In the genomic region with DNA sequence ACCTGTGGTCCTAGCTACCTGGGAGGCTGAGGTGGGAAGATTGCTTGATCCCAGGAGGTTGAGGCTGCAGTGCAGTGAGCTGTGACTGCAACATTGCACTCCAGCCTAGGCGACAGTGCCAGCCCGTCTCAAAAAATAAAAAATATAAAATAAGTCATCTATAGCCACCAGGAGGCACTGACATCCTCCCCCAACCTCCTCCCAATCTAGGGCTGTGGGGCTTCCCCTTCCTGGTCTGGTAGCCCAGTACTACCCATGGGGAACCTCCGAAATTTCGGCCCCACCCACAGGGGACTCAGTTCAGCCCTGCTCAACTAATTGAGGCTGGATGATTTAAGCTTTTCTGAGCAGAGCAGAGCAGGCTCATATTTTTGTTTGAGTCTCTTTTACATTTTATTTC, we compare ENCODE assay signal across 2 cellular contexts.
TF ChIP-seq lines count a peak whose summit lies in the region.

No MANE protein-coding gene starts in this region.

TF ChIP-seq in HEK293T, 16 proteins besides CTCF, POLR2A, EP300 and RAD21:
- TF ChIP-seq TARDBP (IDR thresholded peaks at IDR 0.05) (no peak), ZNF384 (IDR thresholded peaks at IDR 0.05) (0 out of 2 replicates have a peak, but pooled peaks have one; percentile 27), SUZ12 (IDR thresholded peaks at IDR 0.05) (no peak), HDGF (IDR thresholded peaks at IDR 0.05; ENCODE audit: borderline replicate concordance) (no peak), CTBP1 (IDR thresholded peaks at IDR 0.05; ENCODE audit: borderline replicate concordance) (no peak)

TF ChIP-seq in GM12878, 131 proteins besides CTCF, POLR2A, EP300 and RAD21 (continues in another document):
- TF ChIP-seq RFX5 (IDR thresholded peaks at IDR 0.05; ENCODE audit: low read depth, low read length) (no peak), MXI1 (IDR thresholded peaks at IDR 0.05; ENCODE audit: low read depth, low read length) (0 out of 2 replicates have a peak, but pooled peaks have one; percentile 36), YBX1 (IDR thresholded peaks at IDR 0.05) (no peak), YY1 (IDR thresholded peaks at IDR 0.05; ENCODE audit: low read depth, low read length) (0 out of 2 replicates have a peak, but pooled peaks have one; percentile 27), SP1 (IDR thresholded peaks at IDR 0.05; ENCODE audit: low read depth, low read length) (no peak), NBN (IDR thresholded peaks at IDR 0.05) (0 out of 2 replicates have a peak, but pooled peaks have one; percentile 69), CREB1 (IDR thresholded peaks at IDR 0.05; ENCODE audit: low read depth) (no peak), ZNF217 (IDR thresholded peaks at IDR 0.05) (no peak), ZSCAN29 (IDR thresholded peaks at IDR 0.05) (no peak), GATAD2B (conservative IDR thresholded peaks at IDR 0.05; ENCODE audit: low read depth) (no peak), TBL1XR1 (IDR thresholded peaks at IDR 0.05; ENCODE audit: low read depth, low read length) (no peak), CBFB (IDR thresholded peaks at IDR 0.05; ENCODE audit: low read depth) (no peak), SUZ12 (IDR thresholded peaks at IDR 0.05; ENCODE audit: unreplicated experiment) (no peak), RUNX3 (IDR thresholded peaks at IDR 0.05; ENCODE audit: low read length) (peak; percentile 46; the same call in 1 of the 2 replicates), TCF12 (IDR thresholded peaks at IDR 0.05; ENCODE audit: low read depth, low read length) (no peak), ZNF384 (IDR thresholded peaks at IDR 0.05; ENCODE audit: borderline replicate concordance, low read depth, low read length) (0 out of 2 replicates have a peak, but pooled peaks have one; percentile 36), ESRRA (IDR thresholded peaks at IDR 0.05; ENCODE audit: low read length) (no peak), JUNB (IDR thresholded peaks at IDR 0.05) (no peak), POLR2AphosphoS5 (IDR thresholded peaks at IDR 0.05; ENCODE audit: low read length) (no peak), MYB (IDR thresholded peaks at IDR 0.05; ENCODE audit: borderline replicate concordance, low read depth, low read length) (no peak), POLR2AphosphoS2 (IDR thresholded peaks at IDR 0.05; ENCODE audit: low read depth, low read length) (no peak), CBX3 (IDR thresholded peaks at IDR 0.05; ENCODE audit: borderline replicate concordance, low read depth) (no peak), SREBF2 (IDR thresholded peaks at IDR 0.05; ENCODE audit: low read length) (no peak), MEF2A (IDR thresholded peaks at IDR 0.05; ENCODE audit: insufficient read depth, low read depth, low read length) (0 out of 2 replicates have a peak, but pooled peaks have one; percentile 8)
- TF ChIP-seq, protein P1, sequence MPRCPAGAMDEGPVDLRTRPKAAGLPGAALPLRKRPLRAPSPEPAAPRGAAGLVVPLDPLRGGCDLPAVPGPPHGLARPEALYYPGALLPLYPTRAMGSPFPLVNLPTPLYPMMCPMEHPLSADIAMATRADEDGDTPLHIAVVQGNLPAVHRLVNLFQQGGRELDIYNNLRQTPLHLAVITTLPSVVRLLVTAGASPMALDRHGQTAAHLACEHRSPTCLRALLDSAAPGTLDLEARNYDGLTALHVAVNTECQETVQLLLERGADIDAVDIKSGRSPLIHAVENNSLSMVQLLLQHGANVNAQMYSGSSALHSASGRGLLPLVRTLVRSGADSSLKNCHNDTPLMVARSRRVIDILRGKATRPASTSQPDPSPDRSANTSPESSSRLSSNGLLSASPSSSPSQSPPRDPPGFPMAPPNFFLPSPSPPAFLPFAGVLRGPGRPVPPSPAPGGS (IDR thresholded peaks at IDR 0.05; ENCODE audit: borderline replicate concordance, insufficient read depth, low read depth, low read length, poor library complexity, severe bottlenecking), result no peak
- TF ChIP-seq, protein P2, sequence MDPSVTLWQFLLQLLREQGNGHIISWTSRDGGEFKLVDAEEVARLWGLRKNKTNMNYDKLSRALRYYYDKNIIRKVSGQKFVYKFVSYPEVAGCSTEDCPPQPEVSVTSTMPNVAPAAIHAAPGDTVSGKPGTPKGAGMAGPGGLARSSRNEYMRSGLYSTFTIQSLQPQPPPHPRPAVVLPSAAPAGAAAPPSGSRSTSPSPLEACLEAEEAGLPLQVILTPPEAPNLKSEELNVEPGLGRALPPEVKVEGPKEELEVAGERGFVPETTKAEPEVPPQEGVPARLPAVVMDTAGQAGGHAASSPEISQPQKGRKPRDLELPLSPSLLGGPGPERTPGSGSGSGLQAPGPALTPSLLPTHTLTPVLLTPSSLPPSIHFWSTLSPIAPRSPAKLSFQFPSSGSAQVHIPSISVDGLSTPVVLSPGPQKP (IDR thresholded peaks at IDR 0.05; ENCODE audit: low read depth, low read length), result no peak
- TF ChIP-seq, protein P3, sequence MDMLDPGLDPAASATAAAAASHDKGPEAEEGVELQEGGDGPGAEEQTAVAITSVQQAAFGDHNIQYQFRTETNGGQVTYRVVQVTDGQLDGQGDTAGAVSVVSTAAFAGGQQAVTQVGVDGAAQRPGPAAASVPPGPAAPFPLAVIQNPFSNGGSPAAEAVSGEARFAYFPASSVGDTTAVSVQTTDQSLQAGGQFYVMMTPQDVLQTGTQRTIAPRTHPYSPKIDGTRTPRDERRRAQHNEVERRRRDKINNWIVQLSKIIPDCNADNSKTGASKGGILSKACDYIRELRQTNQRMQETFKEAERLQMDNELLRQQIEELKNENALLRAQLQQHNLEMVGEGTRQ (IDR thresholded peaks at IDR 0.05; ENCODE audit: borderline replicate concordance, low read depth, low read length), result no peak
- TF ChIP-seq, protein P4, sequence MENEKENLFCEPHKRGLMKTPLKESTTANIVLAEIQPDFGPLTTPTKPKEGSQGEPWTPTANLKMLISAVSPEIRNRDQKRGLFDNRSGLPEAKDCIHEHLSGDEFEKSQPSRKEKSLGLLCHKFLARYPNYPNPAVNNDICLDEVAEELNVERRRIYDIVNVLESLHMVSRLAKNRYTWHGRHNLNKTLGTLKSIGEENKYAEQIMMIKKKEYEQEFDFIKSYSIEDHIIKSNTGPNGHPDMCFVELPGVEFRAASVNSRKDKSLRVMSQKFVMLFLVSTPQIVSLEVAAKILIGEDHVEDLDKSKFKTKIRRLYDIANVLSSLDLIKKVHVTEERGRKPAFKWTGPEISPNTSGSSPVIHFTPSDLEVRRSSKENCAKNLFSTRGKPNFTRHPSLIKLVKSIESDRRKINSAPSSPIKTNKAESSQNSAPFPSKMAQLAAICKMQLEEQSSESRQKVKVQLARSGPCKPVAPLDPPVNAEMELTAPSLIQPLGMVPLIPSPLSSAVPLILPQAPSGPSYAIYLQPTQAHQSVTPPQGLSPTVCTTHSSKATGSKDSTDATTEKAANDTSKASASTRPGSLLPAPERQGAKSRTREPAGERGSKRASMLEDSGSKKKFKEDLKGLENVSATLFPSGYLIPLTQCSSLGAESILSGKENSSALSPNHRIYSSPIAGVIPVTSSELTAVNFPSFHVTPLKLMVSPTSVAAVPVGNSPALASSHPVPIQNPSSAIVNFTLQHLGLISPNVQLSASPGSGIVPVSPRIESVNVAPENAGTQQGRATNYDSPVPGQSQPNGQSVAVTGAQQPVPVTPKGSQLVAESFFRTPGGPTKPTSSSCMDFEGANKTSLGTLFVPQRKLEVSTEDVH (IDR thresholded peaks at IDR 0.05; ENCODE audit: low read depth, partially characterized antibody), result peak; percentile 31
- TF ChIP-seq, protein P5, sequence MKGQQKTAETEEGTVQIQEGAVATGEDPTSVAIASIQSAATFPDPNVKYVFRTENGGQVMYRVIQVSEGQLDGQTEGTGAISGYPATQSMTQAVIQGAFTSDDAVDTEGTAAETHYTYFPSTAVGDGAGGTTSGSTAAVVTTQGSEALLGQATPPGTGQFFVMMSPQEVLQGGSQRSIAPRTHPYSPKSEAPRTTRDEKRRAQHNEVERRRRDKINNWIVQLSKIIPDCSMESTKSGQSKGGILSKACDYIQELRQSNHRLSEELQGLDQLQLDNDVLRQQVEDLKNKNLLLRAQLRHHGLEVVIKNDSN (IDR thresholded peaks at IDR 0.05; ENCODE audit: borderline replicate concordance, extremely low read length, insufficient read depth, low read depth, low read length), result no peak
- TF ChIP-seq, protein P6, sequence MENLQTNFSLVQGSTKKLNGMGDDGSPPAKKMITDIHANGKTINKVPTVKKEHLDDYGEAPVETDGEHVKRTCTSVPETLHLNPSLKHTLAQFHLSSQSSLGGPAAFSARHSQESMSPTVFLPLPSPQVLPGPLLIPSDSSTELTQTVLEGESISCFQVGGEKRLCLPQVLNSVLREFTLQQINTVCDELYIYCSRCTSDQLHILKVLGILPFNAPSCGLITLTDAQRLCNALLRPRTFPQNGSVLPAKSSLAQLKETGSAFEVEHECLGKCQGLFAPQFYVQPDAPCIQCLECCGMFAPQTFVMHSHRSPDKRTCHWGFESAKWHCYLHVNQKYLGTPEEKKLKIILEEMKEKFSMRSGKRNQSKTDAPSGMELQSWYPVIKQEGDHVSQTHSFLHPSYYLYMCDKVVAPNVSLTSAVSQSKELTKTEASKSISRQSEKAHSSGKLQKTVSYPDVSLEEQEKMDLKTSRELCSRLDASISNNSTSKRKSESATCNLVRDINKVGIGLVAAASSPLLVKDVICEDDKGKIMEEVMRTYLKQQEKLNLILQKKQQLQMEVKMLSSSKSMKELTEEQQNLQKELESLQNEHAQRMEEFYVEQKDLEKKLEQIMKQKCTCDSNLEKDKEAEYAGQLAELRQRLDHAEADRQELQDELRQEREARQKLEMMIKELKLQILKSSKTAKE (IDR thresholded peaks at IDR 0.05; ENCODE audit: low read depth, poor library complexity, severe bottlenecking), result no peak
- TF ChIP-seq, protein P7, sequence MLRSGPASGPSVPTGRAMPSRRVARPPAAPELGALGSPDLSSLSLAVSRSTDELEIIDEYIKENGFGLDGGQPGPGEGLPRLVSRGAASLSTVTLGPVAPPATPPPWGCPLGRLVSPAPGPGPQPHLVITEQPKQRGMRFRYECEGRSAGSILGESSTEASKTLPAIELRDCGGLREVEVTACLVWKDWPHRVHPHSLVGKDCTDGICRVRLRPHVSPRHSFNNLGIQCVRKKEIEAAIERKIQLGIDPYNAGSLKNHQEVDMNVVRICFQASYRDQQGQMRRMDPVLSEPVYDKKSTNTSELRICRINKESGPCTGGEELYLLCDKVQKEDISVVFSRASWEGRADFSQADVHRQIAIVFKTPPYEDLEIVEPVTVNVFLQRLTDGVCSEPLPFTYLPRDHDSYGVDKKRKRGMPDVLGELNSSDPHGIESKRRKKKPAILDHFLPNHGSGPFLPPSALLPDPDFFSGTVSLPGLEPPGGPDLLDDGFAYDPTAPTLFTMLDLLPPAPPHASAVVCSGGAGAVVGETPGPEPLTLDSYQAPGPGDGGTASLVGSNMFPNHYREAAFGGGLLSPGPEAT (IDR thresholded peaks at IDR 0.05; ENCODE audit: low read depth), result no peak
- TF ChIP-seq, protein P8, sequence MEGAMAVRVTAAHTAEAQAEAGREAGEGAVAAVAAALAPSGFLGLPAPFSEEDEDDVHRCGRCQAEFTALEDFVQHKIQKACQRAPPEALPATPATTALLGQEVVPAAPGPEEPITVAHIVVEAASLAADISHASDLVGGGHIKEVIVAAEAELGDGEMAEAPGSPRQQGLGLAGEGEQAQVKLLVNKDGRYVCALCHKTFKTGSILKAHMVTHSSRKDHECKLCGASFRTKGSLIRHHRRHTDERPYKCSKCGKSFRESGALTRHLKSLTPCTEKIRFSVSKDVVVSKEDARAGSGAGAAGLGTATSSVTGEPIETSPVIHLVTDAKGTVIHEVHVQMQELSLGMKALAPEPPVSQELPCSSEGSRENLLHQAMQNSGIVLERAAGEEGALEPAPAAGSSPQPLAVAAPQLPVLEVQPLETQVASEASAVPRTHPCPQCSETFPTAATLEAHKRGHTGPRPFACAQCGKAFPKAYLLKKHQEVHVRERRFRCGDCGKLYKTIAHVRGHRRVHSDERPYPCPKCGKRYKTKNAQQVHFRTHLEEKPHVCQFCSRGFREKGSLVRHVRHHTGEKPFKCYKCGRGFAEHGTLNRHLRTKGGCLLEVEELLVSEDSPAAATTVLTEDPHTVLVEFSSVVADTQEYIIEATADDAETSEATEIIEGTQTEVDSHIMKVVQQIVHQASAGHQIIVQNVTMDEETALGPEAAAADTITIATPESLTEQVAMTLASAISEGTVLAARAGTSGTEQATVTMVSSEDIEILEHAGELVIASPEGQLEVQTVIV (IDR thresholded peaks at IDR 0.05; ENCODE audit: borderline replicate concordance, partially characterized antibody), result no peak
- TF ChIP-seq, protein P9, sequence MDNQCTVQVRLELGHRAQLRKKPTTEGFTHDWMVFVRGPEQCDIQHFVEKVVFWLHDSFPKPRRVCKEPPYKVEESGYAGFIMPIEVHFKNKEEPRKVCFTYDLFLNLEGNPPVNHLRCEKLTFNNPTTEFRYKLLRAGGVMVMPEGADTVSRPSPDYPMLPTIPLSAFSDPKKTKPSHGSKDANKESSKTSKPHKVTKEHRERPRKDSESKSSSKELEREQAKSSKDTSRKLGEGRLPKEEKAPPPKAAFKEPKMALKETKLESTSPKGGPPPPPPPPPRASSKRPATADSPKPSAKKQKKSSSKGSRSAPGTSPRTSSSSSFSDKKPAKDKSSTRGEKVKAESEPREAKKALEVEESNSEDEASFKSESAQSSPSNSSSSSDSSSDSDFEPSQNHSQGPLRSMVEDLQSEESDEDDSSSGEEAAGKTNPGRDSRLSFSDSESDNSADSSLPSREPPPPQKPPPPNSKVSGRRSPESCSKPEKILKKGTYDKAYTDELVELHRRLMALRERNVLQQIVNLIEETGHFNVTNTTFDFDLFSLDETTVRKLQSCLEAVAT (IDR thresholded peaks at IDR 0.05), result peak; percentile 20; the same call in 1 of the 2 replicates
- TF ChIP-seq, protein P10, sequence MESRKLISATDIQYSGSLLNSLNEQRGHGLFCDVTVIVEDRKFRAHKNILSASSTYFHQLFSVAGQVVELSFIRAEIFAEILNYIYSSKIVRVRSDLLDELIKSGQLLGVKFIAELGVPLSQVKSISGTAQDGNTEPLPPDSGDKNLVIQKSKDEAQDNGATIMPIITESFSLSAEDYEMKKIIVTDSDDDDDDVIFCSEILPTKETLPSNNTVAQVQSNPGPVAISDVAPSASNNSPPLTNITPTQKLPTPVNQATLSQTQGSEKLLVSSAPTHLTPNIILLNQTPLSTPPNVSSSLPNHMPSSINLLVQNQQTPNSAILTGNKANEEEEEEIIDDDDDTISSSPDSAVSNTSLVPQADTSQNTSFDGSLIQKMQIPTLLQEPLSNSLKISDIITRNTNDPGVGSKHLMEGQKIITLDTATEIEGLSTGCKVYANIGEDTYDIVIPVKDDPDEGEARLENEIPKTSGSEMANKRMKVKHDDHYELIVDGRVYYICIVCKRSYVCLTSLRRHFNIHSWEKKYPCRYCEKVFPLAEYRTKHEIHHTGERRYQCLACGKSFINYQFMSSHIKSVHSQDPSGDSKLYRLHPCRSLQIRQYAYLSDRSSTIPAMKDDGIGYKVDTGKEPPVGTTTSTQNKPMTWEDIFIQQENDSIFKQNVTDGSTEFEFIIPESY (IDR thresholded peaks at IDR 0.05), result no peak
